Comparison of ENCODE assay signal across 1 cellular context in the genomic region with DNA sequence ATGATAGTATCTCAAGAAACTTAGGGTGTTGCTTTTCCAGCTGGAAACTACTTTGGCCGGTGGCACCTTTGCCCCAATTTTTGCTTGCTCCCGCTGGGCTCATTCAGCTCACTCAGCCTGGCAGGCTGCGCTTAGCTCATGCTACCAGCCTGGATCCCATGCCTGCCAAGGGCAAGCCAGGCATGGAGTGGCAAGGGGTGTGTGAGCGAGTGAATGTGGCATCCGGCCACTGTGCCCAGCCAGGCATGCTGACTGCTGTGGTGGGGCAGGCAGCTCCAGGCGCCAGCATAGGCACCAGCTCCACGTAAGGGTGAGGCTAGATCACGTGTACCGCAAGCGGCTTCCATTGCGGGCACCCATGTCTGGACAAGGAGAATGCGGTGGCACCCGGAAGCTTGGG.
TF ChIP-seq lines count a peak whose summit lies in the region.

No MANE protein-coding gene starts in this region.

TF ChIP-seq in HepG2, 621 proteins besides CTCF, POLR2A, EP300 and RAD21:
- TF ChIP-seq POLR2AphosphoS2 (IDR thresholded peaks at IDR 0.05; ENCODE audit: low read depth, low read length) (no peak), AGO2 (optimal IDR thresholded peaks at IDR 0.05; ENCODE audit: low read depth, low read length) (peak; percentile 94), MTA1 (CRISPR knock-in tag; IDR thresholded peaks at IDR 0.05; ENCODE audit: borderline replicate concordance) (peak; percentile 37; the same call in 1 of the 2 replicates), HNRNPL (IDR thresholded peaks at IDR 0.05; ENCODE audit: low read depth, low read length) (0 out of 2 replicates have a peak, but pooled peaks have one; percentile 25)
- TF ChIP-seq, protein P1, sequence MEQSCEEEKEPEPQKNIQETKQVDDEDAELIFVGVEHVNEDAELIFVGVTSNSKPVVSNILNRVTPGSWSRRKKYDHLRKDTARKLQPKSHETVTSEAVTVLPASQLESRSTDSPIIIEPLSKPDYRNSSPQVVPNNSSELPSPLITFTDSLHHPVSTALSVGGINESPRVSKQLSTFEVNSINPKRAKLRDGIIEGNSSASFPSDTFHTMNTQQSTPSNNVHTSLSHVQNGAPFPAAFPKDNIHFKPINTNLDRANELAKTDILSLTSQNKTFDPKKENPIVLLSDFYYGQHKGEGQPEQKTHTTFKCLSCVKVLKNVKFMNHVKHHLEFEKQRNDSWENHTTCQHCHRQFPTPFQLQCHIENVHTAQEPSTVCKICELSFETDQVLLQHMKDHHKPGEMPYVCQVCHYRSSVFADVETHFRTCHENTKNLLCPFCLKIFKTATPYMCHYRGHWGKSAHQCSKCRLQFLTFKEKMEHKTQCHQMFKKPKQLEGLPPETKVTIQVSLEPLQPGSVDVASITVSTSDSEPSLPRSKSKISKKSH (CRISPR knock-in tag; IDR thresholded peaks at IDR 0.05; ENCODE audit: borderline replicate concordance) = peak; percentile 64; the same call in 1 of the 2 replicates
- TF ChIP-seq, protein P2, sequence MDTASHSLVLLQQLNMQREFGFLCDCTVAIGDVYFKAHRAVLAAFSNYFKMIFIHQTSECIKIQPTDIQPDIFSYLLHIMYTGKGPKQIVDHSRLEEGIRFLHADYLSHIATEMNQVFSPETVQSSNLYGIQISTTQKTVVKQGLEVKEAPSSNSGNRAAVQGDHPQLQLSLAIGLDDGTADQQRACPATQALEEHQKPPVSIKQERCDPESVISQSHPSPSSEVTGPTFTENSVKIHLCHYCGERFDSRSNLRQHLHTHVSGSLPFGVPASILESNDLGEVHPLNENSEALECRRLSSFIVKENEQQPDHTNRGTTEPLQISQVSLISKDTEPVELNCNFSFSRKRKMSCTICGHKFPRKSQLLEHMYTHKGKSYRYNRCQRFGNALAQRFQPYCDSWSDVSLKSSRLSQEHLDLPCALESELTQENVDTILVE (CRISPR knock-in tag; IDR thresholded peaks at IDR 0.05) = no peak
